9 cellular contexts compared by ENCODE assay signal in genomic region chr14:102095871-102096568, GRCh38. TPM values are rescaled to one million over a fixed set of nuclear protein-coding genes. Genes with fewer than 3 reads are reported as not detected.
DNase-seq lines count a peak whose midpoint lies in the region; ATAC-seq and TF ChIP-seq lines count a peak whose summit lies in the region.
"Had no signal": no experiment of that assay in that cellular context is flagged by ENCODE, and none has a peak within 500 bp of the region (broad histone marks: within the 10 kb centered on the region; RNA-seq: fewer than 3 reads in every experiment).

No MANE protein-coding gene starts in this region.

- in situ Hi-C loops in Panc1 (cut with HindIII; ENCODE audit: low pct_unique_long_range_greater_than_20kb, low sequenced_read_pairs) (no loop called here), ACHN (cut with HindIII; ENCODE audit: low pct_ligation_motif_present, low pct_unique_long_range_greater_than_20kb, low sequenced_read_pairs) (no loop called here)

- TF ChIP-seq CTCF in Panc1 (IDR thresholded peaks at IDR 0.05) (no peak), glutamatergic neuron (IDR thresholded peaks at IDR 0.05; ENCODE audit: partially characterized antibody, unreplicated experiment) (no peak), coronary artery (IDR thresholded peaks at IDR 0.05) (no peak)

- H3K4me3 ChIP-seq in Panc1 (ENCODE audit: low read depth in 2 of 2, low read length in 2 of 2) (no peak overlapping the region), skeletal muscle satellite cell (ENCODE audit: low read length) (no peak overlapping the region), coronary artery (no peak overlapping the region)
- H3K4me3 ChIP-seq: cardiac muscle cell had no signal

- H3K4me1 Mint-ChIP-seq in glutamatergic neuron (ENCODE audit: low read depth, unreplicated experiment), result peaks cover 18% of the 10 kb centered on the region

- H3K4me2 ChIP-seq in skeletal muscle satellite cell (ENCODE audit: low read length), result peak overlapping the region; percentile 58

- H3K36me3 Mint-ChIP-seq in glutamatergic neuron (ENCODE audit: unreplicated experiment), result peaks cover 3% of the 10 kb centered on the region

- POLR2A ChIA-PET in Panc1 (lab: Charles Lee), result interaction anchor here (0.5 kb wide), 1 partner anchor 8 kb away, joined by 12 read pairs; no protein-coding TSS in a partner anchor

- intact Hi-C loops in Panc1 (cut with micrococcal nuclease; ENCODE audit: unreplicated experiment), result no loop called here

- no peaks in the 10 kb centered on the region for H3K27me3 Mint-ChIP-seq in glutamatergic neuron (ENCODE audit: unreplicated experiment)

- peak; percentile 56 for ATAC-seq in Panc1

- no TSS peak for BruUV-seq in Panc1 (replicated peaks; lab: Mats Ljungman, UMichigan)

- H3K9me3 Mint-ChIP-seq in glutamatergic neuron (ENCODE audit: unreplicated experiment), result no peaks in the 10 kb centered on the region

- peak overlapping the region; percentile 79 for H3K27ac Mint-ChIP-seq in glutamatergic neuron (ENCODE audit: unreplicated experiment)

- H3K9me3 ChIP-seq in Panc1 (ENCODE audit: control insufficient read depth, insufficient read depth, low read depth, low read length) (no peaks in the 10 kb centered on the region), skeletal muscle satellite cell (replicated peaks; ENCODE audit: low read length) (no peaks in the 10 kb centered on the region)

- no peak overlapping the region for H3K27ac ChIP-seq in Panc1 (ENCODE audit: low read length)
- H3K27ac ChIP-seq in coronary artery, result no peak overlapping the region
- H3K27ac ChIP-seq: cardiac muscle cell had no signal

- CTCF ChIA-PET in Panc1 (lab: Charles Lee), result interaction anchor here (0.6 to 1.0 kb wide), 3 partner anchors 13 to 33 kb away, joined by 3 to 15 read pairs (median 6); no protein-coding TSS in a partner anchor

- peak; percentile 23 for DNase-seq in NCI-H82 (lab: John Stamatoyannopoulos, UW)
- no peak for DNase-seq in NCI-H82 treated with DMSO at 0.1 percent for 48 hours (lab: John Stamatoyannopoulos, UW; ENCODE audit: unreplicated experiment)
- DNase-seq in Panc1 (ENCODE audit: low read depth, low spot score), result no peak
- peak; percentile 65 for DNase-seq in glutamatergic neuron
- no peak for DNase-seq in SW480 (ENCODE audit: low spot score)
- DNase-seq in coronary artery (ENCODE audit: low spot score), result no peak
- no peak for DNase-seq in ACHN

- peak overlapping the region; percentile 84 for H3K4me3 Mint-ChIP-seq in glutamatergic neuron (ENCODE audit: unreplicated experiment)

- peaks cover 4% of the 10 kb centered on the region for H3K4me1 ChIP-seq in Panc1 (ENCODE audit: control insufficient read depth, insufficient read depth, low read length)
- H3K4me1 ChIP-seq in skeletal muscle satellite cell (ENCODE audit: control insufficient read depth, insufficient read depth, low read length), result peaks cover 14% of the 10 kb centered on the region

- H3K27me3 ChIP-seq in Panc1 (ENCODE audit: control insufficient read depth, insufficient read depth, low read length), result no peaks in the 10 kb centered on the region
- no peaks in the 10 kb centered on the region for H3K27me3 ChIP-seq in skeletal muscle satellite cell (ENCODE audit: control insufficient read depth, insufficient read depth, low read length)
- H3K27me3 ChIP-seq: cardiac muscle cell had no signal

- no peaks in the 10 kb centered on the region for H3K36me3 ChIP-seq in Panc1 (ENCODE audit: control insufficient read depth, insufficient read depth, low read length)
- no peaks in the 10 kb centered on the region for H3K36me3 ChIP-seq in skeletal muscle satellite cell (ENCODE audit: insufficient read depth, low read length)
- H3K36me3 ChIP-seq: cardiac muscle cell had no signal

- H3K9ac ChIP-seq in skeletal muscle satellite cell (ENCODE audit: low read depth, low read length), result peak overlapping the region; percentile 15

RNA-seq across cellular contexts. Expression of gene HSP90AA1, which starts 9.2 kb away (rescaled TPM):
- 383 TPM for total RNA-seq in Panc1 (2021; ENCODE audit: unreplicated experiment)
- polyA plus RNA-seq in Panc1 (2012; ENCODE audit: insufficient read length), result 314 TPM
- total RNA-seq in glutamatergic neuron (ENCODE audit: unreplicated experiment), result 610 TPM
- 439 and 496 TPM in 2 replicates for total RNA-seq in skeletal muscle satellite cell (2012; rRNA removed)

RNA-seq across cellular contexts. Expression of gene WDR20, which starts 43.7 kb away (rescaled TPM):
- total RNA-seq in Panc1 (2021; ENCODE audit: unreplicated experiment) (20.2 TPM), glutamatergic neuron (ENCODE audit: unreplicated experiment) (38.1 TPM)
- 11.0 TPM for polyA plus RNA-seq in Panc1 (2012; ENCODE audit: insufficient read length)
- 12.9 and 15.9 TPM in 2 replicates for total RNA-seq in skeletal muscle satellite cell (2012; rRNA removed)

Comparison
In these comparisons a context has a peak if more than half of its experiments do, and no peak if none do; other contexts are left out.
1. DNase-seq: peak in NCI-H82 (single experiment) and glutamatergic neuron (single experiment); none in NCI-H82 treated with DMSO at 0.1 percent for 48 hours (single experiment), Panc1 (single experiment), SW480 (single experiment), coronary artery (single experiment) and ACHN (single experiment).